Comparison of ENCODE assay signal across 9 cellular contexts in the genomic region with DNA sequence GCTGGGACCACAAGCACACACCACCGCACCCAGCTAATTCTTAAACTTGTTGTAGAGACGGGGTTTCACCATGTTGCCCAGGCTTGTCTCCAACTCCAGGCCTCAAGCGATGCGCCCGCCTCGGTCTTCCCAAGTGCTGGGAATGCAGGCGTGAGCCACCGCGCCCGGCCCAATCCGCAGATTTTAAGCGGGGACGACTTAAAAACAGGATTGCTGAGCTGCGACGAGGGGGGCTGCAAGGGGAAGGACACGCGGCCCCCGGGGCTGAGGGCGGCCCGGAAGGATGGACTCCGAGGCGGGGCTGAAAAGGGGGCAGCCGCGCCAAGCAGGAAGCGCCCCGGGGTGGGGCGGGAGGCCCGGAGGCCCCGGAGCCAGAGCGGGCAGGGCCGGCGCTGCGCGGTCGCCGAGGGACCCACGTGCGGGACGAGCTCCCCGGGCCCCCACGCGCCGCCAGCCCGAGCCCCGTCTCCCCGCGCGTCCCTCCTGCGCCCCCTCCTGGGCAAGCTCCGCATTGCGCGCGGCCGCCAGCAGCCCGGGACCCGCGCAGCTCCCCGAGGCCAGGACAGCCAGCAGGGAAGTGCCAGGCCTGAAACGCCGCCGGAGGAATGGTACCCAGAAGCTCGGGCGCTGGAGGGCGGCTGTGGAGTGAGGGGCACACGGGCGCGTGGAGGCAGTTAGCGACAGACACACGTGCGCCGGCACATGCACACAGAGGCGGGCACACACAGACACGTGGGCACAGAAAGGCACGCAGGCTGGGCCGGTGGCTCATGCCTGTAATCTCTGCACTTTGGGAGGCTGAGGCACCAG. TPM values are rescaled to one million over a fixed set of nuclear protein-coding genes. Genes with fewer than 3 reads are reported as not detected.
DNase-seq lines count a peak whose midpoint lies in the region; ATAC-seq and TF ChIP-seq lines count a peak whose summit lies in the region.
"Had no signal": no experiment of that assay in that cellular context is flagged by ENCODE, and none has a peak within 500 bp of the region (broad histone marks: within the 10 kb centered on the region; RNA-seq: fewer than 3 reads in every experiment).

No MANE protein-coding gene starts in this region.

- no peak overlapping the region for H3K4me3 Mint-ChIP-seq in Calu3 (ENCODE audit: low read depth, unreplicated experiment)
- no peak overlapping the region for H3K4me3 Mint-ChIP-seq in T-helper 2 cell treated with Interferon-gamma antibody and Interleukin-4, amounts not matched to agents 5 μg/mL and 100 μg/mL, for 36 hours

- peaks cover 40% of the 10 kb centered on the region for H3K27me3 Mint-ChIP-seq in Calu3 (ENCODE audit: unreplicated experiment)
- H3K27me3 Mint-ChIP-seq in T-helper 2 cell treated with Interferon-gamma antibody and Interleukin-4, amounts not matched to agents 5 μg/mL and 100 μg/mL, for 36 hours (ENCODE audit: low read depth) = peaks cover 35% of the 10 kb centered on the region

- no peak for TF ChIP-seq POLR2A in gastrocnemius medialis (IDR thresholded peaks at IDR 0.05)
- no peak for TF ChIP-seq POLR2A in GM18505 (IDR thresholded peaks at IDR 0.05; ENCODE audit: borderline replicate concordance, extremely low read depth, insufficient read depth, insufficient read length)

- no peaks in the 10 kb centered on the region for H3K9me3 Mint-ChIP-seq in Calu3 (ENCODE audit: low read depth, unreplicated experiment)
- H3K9me3 Mint-ChIP-seq in T-helper 2 cell treated with Interferon-gamma antibody and Interleukin-4, amounts not matched to agents 5 μg/mL and 100 μg/mL, for 36 hours = no peaks in the 10 kb centered on the region

- H3K36me3 ChIP-seq in HUES6 (ENCODE audit: control insufficient read depth, insufficient read depth, low read length) (no peaks in the 10 kb centered on the region), gastrocnemius medialis (no peaks in the 10 kb centered on the region)

- H3K27me3 ChIP-seq in HUES6 (ENCODE audit: control insufficient read depth, insufficient read depth, low read length) = peaks cover 36% of the 10 kb centered on the region
- H3K27me3 ChIP-seq in gastrocnemius medialis = peaks cover 24 to 32% (median 27%) of the 10 kb centered on the region in 3 donors

- in situ Hi-C loops in gastrocnemius medialis (cut with MboI; ENCODE audit: low sequenced_read_pairs in 4 of 4) = loop anchor here in 1 of 4 donors (10.0 kb wide), 1 partner anchor 100 kb away; no protein-coding TSS in a partner anchor

- H3K27ac ChIP-seq in HUES6 (ENCODE audit: low read depth, low read length) (no peak overlapping the region), gastrocnemius medialis (no peak overlapping the region)

- no peak overlapping the region for H3K9ac ChIP-seq in HUES6 (ENCODE audit: low read length)

- H3K4me3 ChIP-seq in HUES6 (ENCODE audit: low read depth, low read length) (peak overlapping the region; percentile 45), gastrocnemius medialis (peak overlapping the region in 3 of 4 donors; percentile 16 to 36 (median 34))

- peaks cover 15% of the 10 kb centered on the region for H3K36me3 Mint-ChIP-seq in Calu3 (ENCODE audit: insufficient read depth, unreplicated experiment)
- H3K36me3 Mint-ChIP-seq in T-helper 2 cell treated with Interferon-gamma antibody and Interleukin-4, amounts not matched to agents 5 μg/mL and 100 μg/mL, for 36 hours (ENCODE audit: low read depth) = no peaks in the 10 kb centered on the region

- no peaks in the 10 kb centered on the region for H3K9me3 ChIP-seq in HUES6 (ENCODE audit: control insufficient read depth, insufficient read depth, low read depth, low read length)
- H3K9me3 ChIP-seq in gastrocnemius medialis = no peaks in the 10 kb centered on the region

- intact Hi-C loops in Calu3 (cut with micrococcal nuclease; ENCODE audit: unreplicated experiment) (loop anchor here (5.0 kb wide), 1 partner anchor 82 kb away; no protein-coding TSS in a partner anchor), gastrocnemius medialis (cut with DNase I; ENCODE audit: low total_unique reads) (loop anchor here (1.0 kb wide), 2 partner anchors 84 to 100 kb away; no protein-coding TSS in a partner anchor)

- TF ChIP-seq CTCF in Calu3 (IDR thresholded peaks at IDR 0.05; ENCODE audit: unreplicated experiment) (peak; percentile 68), gastrocnemius medialis (IDR thresholded peaks at IDR 0.05 in 4 of 5, conservative IDR thresholded peaks at IDR 0.05 in 1 of 5) (peak; percentile 60 to 93 (median 84))

- no TSS peak for BruUV-seq in Calu3 (replicated peaks; lab: Mats Ljungman, UMichigan)

- no peak overlapping the region for H3K27ac Mint-ChIP-seq in Calu3 (ENCODE audit: unreplicated experiment)
- H3K27ac Mint-ChIP-seq in T-helper 2 cell treated with Interferon-gamma antibody and Interleukin-4, amounts not matched to agents 5 μg/mL and 100 μg/mL, for 36 hours = no peak overlapping the region

- H3K4me1 ChIP-seq in HUES6 (ENCODE audit: control insufficient read depth, insufficient read depth, low read length) (peaks cover 33% of the 10 kb centered on the region), gastrocnemius medialis (peaks cover 5% of the 10 kb centered on the region in 2 donors)

- DNase-seq in Calu3 (peak; percentile 80), amygdala (lab: John Stamatoyannopoulos, UW) (peak in 46 of 56 donors; percentile 6 to 80 (median 46)), hepatic stellate cell (ENCODE audit: low spot score) (peak; percentile 86), gastrocnemius medialis (peak in 1 of 2 donors; percentile 37), GF-D8 (lab: John Stamatoyannopoulos, UW) (no peak)
- DNase-seq in T-helper 2 cell treated with Interferon-gamma antibody and Interleukin-4, amounts not matched to agents 5 μg/mL and 100 μg/mL, for 36 hours (ENCODE audit: low spot score) = peak; percentile 69

- ATAC-seq in gastrocnemius medialis (peak in 1 of 2 donors; percentile 62), GM18505 (IDR thresholded peaks at IDR 0.05; ENCODE audit: unreplicated experiment) (no peak)

- H3K4me1 Mint-ChIP-seq in Calu3 (ENCODE audit: low read depth, unreplicated experiment) = peaks cover 17% of the 10 kb centered on the region
- H3K4me1 Mint-ChIP-seq in T-helper 2 cell treated with Interferon-gamma antibody and Interleukin-4, amounts not matched to agents 5 μg/mL and 100 μg/mL, for 36 hours (ENCODE audit: low read depth) = peaks cover 9% of the 10 kb centered on the region

- CTCF ChIA-PET in Calu3 (lab: Charles Lee) = interaction anchor here (0.7 to 2.9 kb wide), 7 partner anchors 12 to 140 kb away, joined by 3 to 22 read pairs (median 4); no protein-coding TSS in a partner anchor

RNA-seq across cellular contexts. Expression of a gene that starts 5.5 kb away (rescaled TPM):
- total RNA-seq in Calu3 (2022) (26.0 and 27.4 TPM in 2 replicates), gastrocnemius medialis (under 1 TPM in 2 of 4 donors, not detected in 2; 0.16 to 0.87 TPM)

RNA-seq across cellular contexts. Expression of a gene that starts 25.6 kb away (rescaled TPM):
- 0.81 TPM in 1 of 2 replicates, not detected in the other for total RNA-seq in Calu3 (2022)
- 1 to 10 TPM in 1 of 4 donors, not detected in 3; 1.9 TPM for total RNA-seq in gastrocnemius medialis

RNA-seq across cellular contexts. Expression of a gene that starts 41.1 kb away (rescaled TPM):
- not detected in 2 replicates for total RNA-seq in Calu3 (2022)
- total RNA-seq in gastrocnemius medialis = not detected
- total RNA-seq: dermis microvascular lymphatic vessel endothelial cell had no signal

Comparison
In these comparisons a context has a peak if more than half of its experiments do, and no peak if none do; other contexts are left out.
1. RNA of a gene that starts 5.5 kb away (total RNA-seq): 26.0 to 27.4 TPM in Calu3; 0.16 to 0.87 TPM in gastrocnemius medialis; every median in the first group is over 10 times any median in the second.